9 cellular contexts compared by ENCODE assay signal in genomic region chr7:77699056-77699455, GRCh38. TPM values are rescaled to one million over a fixed set of nuclear protein-coding genes. Genes with fewer than 3 reads are reported as not detected.
A peak's percentile ranks its signal among the peaks of the same experiment; 100 is the strongest.
DNase-seq lines count a peak whose midpoint lies in the region; ATAC-seq, FAIRE-seq and TF ChIP-seq lines count a peak whose summit lies in the region.
"Had no signal": no experiment of that assay in that cellular context is flagged by ENCODE, and none has a peak within 500 bp of the region (broad histone marks: within the 10 kb centered on the region; RNA-seq: fewer than 3 reads in every experiment).

No MANE protein-coding gene starts in this region.

- intact Hi-C loops in GM12878 (cut with micrococcal nuclease; ENCODE audit: unreplicated experiment) (no loop called here), prostate gland (cut with DNase I) (loop anchor here (5.0 kb wide), 1 partner anchor 58 kb away; no protein-coding TSS in a partner anchor)

- H2AFZ ChIP-seq in GM12878 (ENCODE audit: control insufficient read depth, low read depth, low read length), result no peak overlapping the region

- in situ Hi-C loops in GM12878 (cut with MboI), result no loop called here

- SMC1A ChIA-PET in GM12878 (lab: Charles Lee; ENCODE audit: uncharacterized antibody, unreplicated experiment), result interaction anchor here (0.8 to 3.7 kb wide), 9 partner anchors 9 to 155 kb away, joined by 3 to 15 read pairs (median 6); no protein-coding TSS in a partner anchor

- DNase-seq in BJ (ENCODE audit: low read depth), result no peak
- DNase-seq in GM12878 (ENCODE audit: low read depth, low spot score), result peak; percentile 67
- DNase-seq in prostate gland (ENCODE audit: low spot score), result no peak
- DNase-seq in dedifferentiated amniotic fluid mesenchymal stem cell (ENCODE audit: extremely low spot score), result no peak
- DNase-seq in suprapubic skin (ENCODE audit: low spot score in 2 of 2), result no peak
- no peak for DNase-seq in activated CD4-positive, alpha-beta T cell treated with anti-CD3 and anti-CD28 coated beads, Interleukin-2, amount 50 U/mL, for 1 hour

- TF ChIP-seq POLR2A in GM12878 (IDR thresholded peaks at IDR 0.05; ENCODE audit: low read depth, low read length), result no peak
- TF ChIP-seq POLR2A in prostate gland (IDR thresholded peaks at IDR 0.05), result no peak
- TF ChIP-seq POLR2A in suprapubic skin (IDR thresholded peaks at IDR 0.05), result no peak

- H3K27ac ChIP-seq in GM12878 (ENCODE audit: control insufficient read depth, insufficient read depth), result peak overlapping the region; percentile 43
- peak overlapping the region; percentile 96 to 97 for H3K27ac ChIP-seq in prostate gland
- no peak overlapping the region for H3K27ac ChIP-seq in suprapubic skin

- no peaks in the 10 kb centered on the region for H3K27me3 ChIP-seq in BJ (ENCODE audit: control insufficient read depth, insufficient read depth, low read length)
- no peaks in the 10 kb centered on the region for H3K27me3 ChIP-seq in GM12878 (replicated peaks in 1 of 2; ENCODE audit: control insufficient read depth in 2 of 2, insufficient read depth in 2 of 2, low read length in 1 of 2)
- H3K27me3 ChIP-seq in prostate gland (replicated peaks; ENCODE audit: insufficient read depth), result no peaks in the 10 kb centered on the region
- H3K27me3 ChIP-seq in suprapubic skin, result no peaks in the 10 kb centered on the region

- TF ChIP-seq EP300 in GM12878 (IDR thresholded peaks at IDR 0.05; ENCODE audit: borderline replicate concordance in 1 of 2, control insufficient read depth in 1 of 2, low read depth in 2 of 2, low read length in 2 of 2), result peak in 1 of 2 experiments; percentile 46; a peak in 1 of 4 replicates
- no peak for TF ChIP-seq EP300 in suprapubic skin (IDR thresholded peaks at IDR 0.05)

- BruUV-seq in GM12878 (replicated peaks; lab: Mats Ljungman, UMichigan), result no TSS peak

- CTCF ChIA-PET in BJ (lab: Yijun Ruan, JAX), result interaction anchor here (2.7 kb wide), 1 partner anchor 47 kb away, joined by 9 read pairs; no protein-coding TSS in a partner anchor
- CTCF ChIA-PET in GM12878 (lab: Yijun Ruan, JAX), result interaction anchor here (0.6 to 4.4 kb wide), 5 partner anchors 9 to 1083 kb away, joined by 3 to 29 read pairs (median 15); no protein-coding TSS in a partner anchor

- 0 out of 2 replicates have a peak, but pooled peaks cover 1% of the 10 kb centered on the region for H3K36me3 ChIP-seq in BJ (ENCODE audit: control insufficient read depth, insufficient read depth, low read length)
- H3K36me3 ChIP-seq in GM12878 (ENCODE audit: control insufficient read depth in 2 of 2, insufficient read depth in 2 of 2, low read length in 1 of 2), result 0 out of 4 replicates have a peak, but pooled peaks cover 0 to 3% of the 10 kb centered on the region in 2 experiments
- no peaks in the 10 kb centered on the region for H3K36me3 ChIP-seq in prostate gland
- H3K36me3 ChIP-seq in suprapubic skin, result no peaks in the 10 kb centered on the region

- no peak for TF ChIP-seq RAD21 in GM12878 (IDR thresholded peaks at IDR 0.05; ENCODE audit: insufficient read depth, low read depth, low read length)

- peaks cover 3% of the 10 kb centered on the region; the same call in 1 of the 2 replicates for H4K20me1 ChIP-seq in GM12878 (ENCODE audit: control insufficient read depth, insufficient read depth)

- TF ChIP-seq CTCF in BJ (IDR thresholded peaks at IDR 0.05; ENCODE audit: insufficient read depth, low read depth, low read length), result no peak
- TF ChIP-seq CTCF in GM12878 (IDR thresholded peaks at IDR 0.05 in 2 of 3, conservative IDR thresholded peaks at IDR 0.05 in 1 of 3; ENCODE audit: control insufficient read depth in 2 of 3, extremely low read depth in 1 of 3, insufficient read depth in 1 of 3, low read depth in 3 of 3, low read length in 3 of 3), result no peak
- TF ChIP-seq CTCF in prostate gland (IDR thresholded peaks at IDR 0.05), result no peak
- TF ChIP-seq CTCF in suprapubic skin (IDR thresholded peaks at IDR 0.05), result no peak

- FAIRE-seq in GM12878 (lab: Jason Lieb, UNC), result peak; percentile 61

- peak overlapping the region; percentile 18; the same call in 1 of the 2 replicates for H3K9ac ChIP-seq in GM12878 (ENCODE audit: control insufficient read depth, insufficient read depth, low read length)

- 0% methylated on average over 2 of the region's 2 CpGs for WGBS in GM12878 (ENCODE audit: insufficient coverage, insufficient replicate concordance, low lambda C conversion rate, missing lambda C conversion rate)
- 28% methylated on average over 2 of the region's 2 CpGs for WGBS in prostate gland
- WGBS in suprapubic skin, result 35% methylated on average over 2 of the region's 2 CpGs

- POLR2A ChIA-PET in BJ (lab: Charles Lee) (no interaction called here), GM12878 (lab: Charles Lee) (interaction anchor here (0.6 to 1.5 kb wide), 4 partner anchors 9 to 102 kb away, joined by 3 read pairs; no protein-coding TSS in a partner anchor)

- H3K79me2 ChIP-seq in GM12878 (ENCODE audit: control insufficient read depth, insufficient read depth, low read length), result peaks cover 87% of the 10 kb centered on the region

- H3K9me3 ChIP-seq in GM12878 (replicated peaks; ENCODE audit: control insufficient read depth, insufficient read depth, low read length) (no peaks in the 10 kb centered on the region), prostate gland (no peaks in the 10 kb centered on the region), suprapubic skin (no peaks in the 10 kb centered on the region)

- H3K4me1 ChIP-seq in GM12878 (ENCODE audit: control insufficient read depth, insufficient read depth, low read length), result peaks cover 6% of the 10 kb centered on the region
- H3K4me1 ChIP-seq in prostate gland (replicated peaks), result no peaks in the 10 kb centered on the region
- H3K4me1 ChIP-seq in suprapubic skin, result peaks cover 49% of the 10 kb centered on the region

- ATAC-seq in GM18873 (IDR thresholded peaks at IDR 0.05; ENCODE audit: low FRiP score, unreplicated experiment) (peak; percentile 33), HG03442 (IDR thresholded peaks at IDR 0.05; ENCODE audit: unreplicated experiment) (peak; percentile 36), GM12878 (peak; percentile 51)
- ATAC-seq: HCT116 had no signal

- H3K4me3 ChIP-seq in BJ (ENCODE audit: low read depth, low read length) (peak overlapping the region; percentile 11; the same call in 1 of the 2 replicates), GM12878 (peak overlapping the region; percentile 99), prostate gland (no peak overlapping the region), suprapubic skin (no peak overlapping the region)

- peak overlapping the region; percentile 68 for H3K4me2 ChIP-seq in GM12878 (ENCODE audit: control insufficient read depth, insufficient read depth)

- RAD21 ChIA-PET in GM12878 (lab: Charles Lee; ENCODE audit: unreplicated experiment), result interaction anchor here (0.9 to 2.1 kb wide), 5 partner anchors 11 to 59 kb away, joined by 3 to 9 read pairs (median 4); no protein-coding TSS in a partner anchor

TF ChIP-seq in GM12878, 131 proteins besides CTCF, POLR2A, EP300 and RAD21 (continues in another document):
- TF ChIP-seq KDM1A (IDR thresholded peaks at IDR 0.05; ENCODE audit: borderline replicate concordance), result no peak
- TF ChIP-seq GATAD2B (conservative IDR thresholded peaks at IDR 0.05; ENCODE audit: low read depth), result no peak
- no peak for TF ChIP-seq STAT3 (IDR thresholded peaks at IDR 0.05; ENCODE audit: low read depth, low read length)
- TF ChIP-seq RELB (IDR thresholded peaks at IDR 0.05; ENCODE audit: low read depth), result no peak
- TF ChIP-seq CBX3 (IDR thresholded peaks at IDR 0.05; ENCODE audit: borderline replicate concordance, low read depth), result no peak
- TF ChIP-seq RB1 (IDR thresholded peaks at IDR 0.05; ENCODE audit: borderline replicate concordance), result no peak
- no peak for TF ChIP-seq SMARCA5 (IDR thresholded peaks at IDR 0.05)

RNA-seq across cellular contexts. Expression of gene RSBN1L, which starts 2.8 kb away (rescaled TPM):
- polyA plus RNA-seq in BJ (2011; rRNA removed) (2.8 and 4.8 TPM in 2 replicates), GM12878 (2011; rRNA removed) (17.6 and 21.3 TPM in 2 replicates), GM12878 (2014; fragmentation: Illumina TruSeq; extraction: Trizol) (21.5 and 24.9 TPM in 2 replicates), GM12878 (2014; fragmentation: Nextera tagmentation; extraction: Ambion mirVana) (1 to 10 TPM; 4.6 to 6.9 TPM), GM12878 (2014; rRNA removed) (9.2 and 10.0 TPM in 2 replicates), GM12878 (2016; fragmentation: Nextera tagmentation; extraction: Ambion mirVana) (1 to 10 TPM; 4.5 to 5.2 TPM)
- polyA minus RNA-seq in BJ (2011; rRNA and poly(A)+ RNA removed), result 8.7 and 19.0 TPM in 2 replicates
- 24.9 and 25.6 TPM in 2 replicates for total RNA-seq in GM12878 (2013; cell fraction: nucleolus; rRNA removed)
- total RNA-seq in GM12878 (2014; rRNA removed) (11.4 and 14.3 TPM in 2 replicates), GM12878 (2014; rRNA removed; fragmentation: Illumina TruSeq; extraction: Trizol) (23.7 and 24.8 TPM in 2 replicates), GM12878 (2021) (14.7 and 15.9 TPM in 2 replicates), prostate gland (10 to 100 TPM; 19.4 to 20.7 TPM), suprapubic skin (10 to 100 TPM; 17.1 to 19.7 (median 18.3) TPM)
- polyA plus RNA-seq in GM12878 (2011; ENCODE audit: low read depth), result 5.2 TPM
- polyA plus RNA-seq in GM12878 (2011; cell fraction: cytosol; rRNA removed), result 4.6 and 7.6 TPM in 2 replicates
- polyA plus RNA-seq in GM12878 (2011; cell fraction: nucleus; rRNA removed), result 8.6 TPM in 2 replicates
- 9.4 and 12.3 TPM in 2 replicates for polyA plus RNA-seq in GM12878 (2012)
- polyA minus RNA-seq in GM12878 (2011; rRNA and poly(A)+ RNA removed), result 20.5 and 30.3 TPM in 2 replicates
- 6.9 and 13.3 TPM in 2 replicates for polyA minus RNA-seq in GM12878 (2011; cell fraction: cytosol; rRNA and poly(A)+ RNA removed)
- 5.8 and 11.3 TPM in 2 replicates for polyA minus RNA-seq in GM12878 (2011; cell fraction: nucleus; rRNA and poly(A)+ RNA removed)

Comparison
In these comparisons a context has a peak if more than half of its experiments do, and no peak if none do; other contexts are left out.
1. H3K4me3 ChIP-seq: peak in BJ (single experiment) and GM12878 (single experiment); none in prostate gland (0 of 2) and suprapubic skin (single experiment).
2. Peak in every context shown above with its lines, with median percentiles within 50 percentile points of each other: ATAC-seq.